In the genomic region with DNA sequence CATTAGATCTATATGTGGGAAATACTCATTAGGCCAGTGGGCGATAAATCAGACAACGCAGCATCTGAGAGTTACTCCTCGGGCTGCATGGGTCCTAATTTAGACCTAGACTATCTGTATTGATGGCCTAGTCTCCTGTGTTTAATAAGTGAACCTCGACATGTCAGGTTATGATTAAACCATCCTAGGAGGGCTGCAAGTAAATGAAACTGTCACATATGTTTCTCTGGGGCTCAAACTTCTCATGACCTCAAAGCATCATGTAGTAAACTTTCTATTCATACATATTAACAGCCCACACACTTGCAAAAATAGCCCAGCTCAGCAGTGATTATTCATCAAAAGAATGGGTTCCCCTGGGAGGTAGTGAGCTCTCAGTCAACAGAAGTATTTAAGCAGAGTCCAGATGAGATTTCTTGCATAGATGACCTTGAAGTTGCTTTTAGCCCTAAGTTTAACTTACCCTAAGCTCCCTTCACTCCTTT, we compare ENCODE assay signal across 1 cellular context.
TF ChIP-seq lines count a peak whose summit lies in the region.

No MANE protein-coding gene starts in this region.

TF ChIP-seq in GM12878, 131 proteins besides CTCF, POLR2A, EP300 and RAD21 (continued from another document and continues in another):
- TF ChIP-seq, protein P1, sequence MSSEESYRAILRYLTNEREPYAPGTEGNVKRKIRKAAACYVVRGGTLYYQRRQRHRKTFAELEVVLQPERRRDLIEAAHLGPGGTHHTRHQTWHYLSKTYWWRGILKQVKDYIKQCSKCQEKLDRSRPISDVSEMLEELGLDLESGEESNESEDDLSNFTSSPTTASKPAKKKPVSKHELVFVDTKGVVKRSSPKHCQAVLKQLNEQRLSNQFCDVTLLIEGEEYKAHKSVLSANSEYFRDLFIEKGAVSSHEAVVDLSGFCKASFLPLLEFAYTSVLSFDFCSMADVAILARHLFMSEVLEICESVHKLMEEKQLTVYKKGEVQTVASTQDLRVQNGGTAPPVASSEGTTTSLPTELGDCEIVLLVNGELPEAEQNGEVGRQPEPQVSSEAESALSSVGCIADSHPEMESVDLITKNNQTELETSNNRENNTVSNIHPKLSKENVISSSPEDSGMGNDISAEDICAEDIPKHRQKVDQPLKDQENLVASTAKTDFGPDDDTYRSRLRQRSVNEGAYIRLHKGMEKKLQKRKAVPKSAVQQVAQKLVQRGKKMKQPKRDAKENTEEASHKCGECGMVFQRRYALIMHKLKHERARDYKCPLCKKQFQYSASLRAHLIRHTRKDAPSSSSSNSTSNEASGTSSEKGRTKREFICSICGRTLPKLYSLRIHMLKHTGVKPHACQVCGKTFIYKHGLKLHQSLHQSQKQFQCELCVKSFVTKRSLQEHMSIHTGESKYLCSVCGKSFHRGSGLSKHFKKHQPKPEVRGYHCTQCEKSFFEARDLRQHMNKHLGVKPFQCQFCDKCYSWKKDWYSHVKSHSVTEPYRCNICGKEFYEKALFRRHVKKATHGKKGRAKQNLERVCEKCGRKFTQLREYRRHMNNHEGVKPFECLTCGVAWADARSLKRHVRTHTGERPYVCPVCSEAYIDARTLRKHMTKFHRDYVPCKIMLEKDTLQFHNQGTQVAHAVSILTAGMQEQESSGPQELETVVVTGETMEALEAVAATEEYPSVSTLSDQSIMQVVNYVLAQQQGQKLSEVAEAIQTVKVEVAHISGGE (CRISPR knock-in tag; IDR thresholded peaks at IDR 0.05) = no peak
- TF ChIP-seq GABPA (IDR thresholded peaks at IDR 0.05; ENCODE audit: low read depth) (no peak), ZSCAN29 (IDR thresholded peaks at IDR 0.05) (no peak), SMC3 (IDR thresholded peaks at IDR 0.05; ENCODE audit: borderline replicate concordance, low read length) (no peak), MEF2B (IDR thresholded peaks at IDR 0.05; ENCODE audit: partially characterized antibody, poor library complexity, severe bottlenecking) (peak; percentile 98), RUNX3 (IDR thresholded peaks at IDR 0.05; ENCODE audit: low read length) (peak; percentile 77), BMI1 (IDR thresholded peaks at IDR 0.05; ENCODE audit: borderline replicate concordance) (no peak), ESRRA (IDR thresholded peaks at IDR 0.05; ENCODE audit: low read length) (peak; percentile 82; the same call in 1 of the 2 replicates), GATAD2B (conservative IDR thresholded peaks at IDR 0.05; ENCODE audit: low read depth) (peak; percentile 65), CBX3 (IDR thresholded peaks at IDR 0.05; ENCODE audit: borderline replicate concordance, low read depth) (no peak), STAT3 (IDR thresholded peaks at IDR 0.05; ENCODE audit: low read depth, low read length) (peak; percentile 84; the same call in 1 of the 2 replicates), CREM (IDR thresholded peaks at IDR 0.05; ENCODE audit: low read depth) (peak; percentile 35; the same call in 1 of the 2 replicates), RBBP5 (conservative IDR thresholded peaks at IDR 0.05) (no peak), SUZ12 (IDR thresholded peaks at IDR 0.05; ENCODE audit: unreplicated experiment) (no peak), SRF (IDR thresholded peaks at IDR 0.05; ENCODE audit: low read depth in 2 of 2, low read length in 2 of 2) (no peak), STAT1 (conservative IDR thresholded peaks at IDR 0.05) (no peak), CEBPB (IDR thresholded peaks at IDR 0.05; ENCODE audit: borderline replicate concordance in 1 of 2, low read depth in 2 of 2, low read length in 2 of 2) (no peak; a peak in 1 of 4 replicates), SREBF1 (IDR thresholded peaks at IDR 0.05; ENCODE audit: low read length) (no peak), IRF4 (IDR thresholded peaks at IDR 0.05; ENCODE audit: low read depth, low read length) (peak; percentile 46; the same call in 1 of the 2 replicates), CBFB (IDR thresholded peaks at IDR 0.05; ENCODE audit: low read depth) (peak; percentile 58; the same call in 1 of the 2 replicates), FOS (IDR thresholded peaks at IDR 0.05; ENCODE audit: borderline replicate concordance, extremely low read depth, insufficient read length) (no peak), ZNF24 (IDR thresholded peaks at IDR 0.05) (0 out of 2 replicates have a peak, but pooled peaks have one; percentile 21)
- TF ChIP-seq, protein P2, sequence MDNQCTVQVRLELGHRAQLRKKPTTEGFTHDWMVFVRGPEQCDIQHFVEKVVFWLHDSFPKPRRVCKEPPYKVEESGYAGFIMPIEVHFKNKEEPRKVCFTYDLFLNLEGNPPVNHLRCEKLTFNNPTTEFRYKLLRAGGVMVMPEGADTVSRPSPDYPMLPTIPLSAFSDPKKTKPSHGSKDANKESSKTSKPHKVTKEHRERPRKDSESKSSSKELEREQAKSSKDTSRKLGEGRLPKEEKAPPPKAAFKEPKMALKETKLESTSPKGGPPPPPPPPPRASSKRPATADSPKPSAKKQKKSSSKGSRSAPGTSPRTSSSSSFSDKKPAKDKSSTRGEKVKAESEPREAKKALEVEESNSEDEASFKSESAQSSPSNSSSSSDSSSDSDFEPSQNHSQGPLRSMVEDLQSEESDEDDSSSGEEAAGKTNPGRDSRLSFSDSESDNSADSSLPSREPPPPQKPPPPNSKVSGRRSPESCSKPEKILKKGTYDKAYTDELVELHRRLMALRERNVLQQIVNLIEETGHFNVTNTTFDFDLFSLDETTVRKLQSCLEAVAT (IDR thresholded peaks at IDR 0.05) = peak; percentile 49
- TF ChIP-seq, protein P3, sequence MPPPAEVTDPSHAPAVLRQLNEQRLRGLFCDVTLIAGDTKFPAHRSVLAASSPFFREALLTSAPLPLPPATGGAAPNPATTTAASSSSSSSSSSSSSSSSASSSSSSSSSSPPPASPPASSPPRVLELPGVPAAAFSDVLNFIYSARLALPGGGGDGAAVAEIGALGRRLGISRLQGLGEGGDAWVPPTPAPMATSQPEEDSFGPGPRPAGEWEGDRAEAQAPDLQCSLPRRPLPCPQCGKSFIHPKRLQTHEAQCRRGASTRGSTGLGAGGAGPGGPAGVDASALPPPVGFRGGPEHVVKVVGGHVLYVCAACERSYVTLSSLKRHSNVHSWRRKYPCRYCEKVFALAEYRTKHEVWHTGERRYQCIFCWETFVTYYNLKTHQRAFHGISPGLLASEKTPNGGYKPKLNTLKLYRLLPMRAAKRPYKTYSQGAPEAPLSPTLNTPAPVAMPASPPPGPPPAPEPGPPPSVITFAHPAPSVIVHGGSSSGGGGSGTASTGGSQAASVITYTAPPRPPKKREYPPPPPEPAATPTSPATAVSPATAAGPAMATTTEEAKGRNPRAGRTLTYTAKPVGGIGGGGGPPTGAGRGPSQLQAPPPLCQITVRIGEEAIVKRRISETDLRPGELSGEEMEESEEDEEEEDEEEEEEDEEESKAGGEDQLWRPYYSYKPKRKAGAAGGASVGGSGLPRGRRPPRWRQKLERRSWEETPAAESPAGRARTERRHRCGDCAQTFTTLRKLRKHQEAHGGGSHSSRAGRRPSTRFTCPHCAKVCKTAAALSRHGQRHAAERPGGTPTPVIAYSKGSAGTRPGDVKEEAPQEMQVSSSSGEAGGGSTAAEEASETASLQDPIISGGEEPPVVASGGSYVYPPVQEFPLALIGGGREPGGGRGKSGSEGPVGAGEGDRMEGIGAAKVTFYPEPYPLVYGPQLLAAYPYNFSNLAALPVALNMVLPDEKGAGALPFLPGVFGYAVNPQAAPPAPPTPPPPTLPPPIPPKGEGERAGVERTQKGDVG (CRISPR knock-in tag; IDR thresholded peaks at IDR 0.05) = no peak
- TF ChIP-seq, protein P4, sequence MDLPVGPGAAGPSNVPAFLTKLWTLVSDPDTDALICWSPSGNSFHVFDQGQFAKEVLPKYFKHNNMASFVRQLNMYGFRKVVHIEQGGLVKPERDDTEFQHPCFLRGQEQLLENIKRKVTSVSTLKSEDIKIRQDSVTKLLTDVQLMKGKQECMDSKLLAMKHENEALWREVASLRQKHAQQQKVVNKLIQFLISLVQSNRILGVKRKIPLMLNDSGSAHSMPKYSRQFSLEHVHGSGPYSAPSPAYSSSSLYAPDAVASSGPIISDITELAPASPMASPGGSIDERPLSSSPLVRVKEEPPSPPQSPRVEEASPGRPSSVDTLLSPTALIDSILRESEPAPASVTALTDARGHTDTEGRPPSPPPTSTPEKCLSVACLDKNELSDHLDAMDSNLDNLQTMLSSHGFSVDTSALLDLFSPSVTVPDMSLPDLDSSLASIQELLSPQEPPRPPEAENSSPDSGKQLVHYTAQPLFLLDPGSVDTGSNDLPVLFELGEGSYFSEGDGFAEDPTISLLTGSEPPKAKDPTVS (IDR thresholded peaks at IDR 0.05; ENCODE audit: low read depth, low read length) = no peak
- TF ChIP-seq, protein P5, sequence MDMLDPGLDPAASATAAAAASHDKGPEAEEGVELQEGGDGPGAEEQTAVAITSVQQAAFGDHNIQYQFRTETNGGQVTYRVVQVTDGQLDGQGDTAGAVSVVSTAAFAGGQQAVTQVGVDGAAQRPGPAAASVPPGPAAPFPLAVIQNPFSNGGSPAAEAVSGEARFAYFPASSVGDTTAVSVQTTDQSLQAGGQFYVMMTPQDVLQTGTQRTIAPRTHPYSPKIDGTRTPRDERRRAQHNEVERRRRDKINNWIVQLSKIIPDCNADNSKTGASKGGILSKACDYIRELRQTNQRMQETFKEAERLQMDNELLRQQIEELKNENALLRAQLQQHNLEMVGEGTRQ (IDR thresholded peaks at IDR 0.05; ENCODE audit: borderline replicate concordance, low read depth, low read length) = no peak
- TF ChIP-seq, protein P6, sequence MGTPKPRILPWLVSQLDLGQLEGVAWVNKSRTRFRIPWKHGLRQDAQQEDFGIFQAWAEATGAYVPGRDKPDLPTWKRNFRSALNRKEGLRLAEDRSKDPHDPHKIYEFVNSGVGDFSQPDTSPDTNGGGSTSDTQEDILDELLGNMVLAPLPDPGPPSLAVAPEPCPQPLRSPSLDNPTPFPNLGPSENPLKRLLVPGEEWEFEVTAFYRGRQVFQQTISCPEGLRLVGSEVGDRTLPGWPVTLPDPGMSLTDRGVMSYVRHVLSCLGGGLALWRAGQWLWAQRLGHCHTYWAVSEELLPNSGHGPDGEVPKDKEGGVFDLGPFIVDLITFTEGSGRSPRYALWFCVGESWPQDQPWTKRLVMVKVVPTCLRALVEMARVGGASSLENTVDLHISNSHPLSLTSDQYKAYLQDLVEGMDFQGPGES (IDR thresholded peaks at IDR 0.05) = no peak
- TF ChIP-seq, protein P7, sequence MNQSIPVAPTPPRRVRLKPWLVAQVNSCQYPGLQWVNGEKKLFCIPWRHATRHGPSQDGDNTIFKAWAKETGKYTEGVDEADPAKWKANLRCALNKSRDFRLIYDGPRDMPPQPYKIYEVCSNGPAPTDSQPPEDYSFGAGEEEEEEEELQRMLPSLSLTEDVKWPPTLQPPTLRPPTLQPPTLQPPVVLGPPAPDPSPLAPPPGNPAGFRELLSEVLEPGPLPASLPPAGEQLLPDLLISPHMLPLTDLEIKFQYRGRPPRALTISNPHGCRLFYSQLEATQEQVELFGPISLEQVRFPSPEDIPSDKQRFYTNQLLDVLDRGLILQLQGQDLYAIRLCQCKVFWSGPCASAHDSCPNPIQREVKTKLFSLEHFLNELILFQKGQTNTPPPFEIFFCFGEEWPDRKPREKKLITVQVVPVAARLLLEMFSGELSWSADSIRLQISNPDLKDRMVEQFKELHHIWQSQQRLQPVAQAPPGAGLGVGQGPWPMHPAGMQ (IDR thresholded peaks at IDR 0.05; ENCODE audit: borderline replicate concordance) = no peak
- TF ChIP-seq, protein P8, sequence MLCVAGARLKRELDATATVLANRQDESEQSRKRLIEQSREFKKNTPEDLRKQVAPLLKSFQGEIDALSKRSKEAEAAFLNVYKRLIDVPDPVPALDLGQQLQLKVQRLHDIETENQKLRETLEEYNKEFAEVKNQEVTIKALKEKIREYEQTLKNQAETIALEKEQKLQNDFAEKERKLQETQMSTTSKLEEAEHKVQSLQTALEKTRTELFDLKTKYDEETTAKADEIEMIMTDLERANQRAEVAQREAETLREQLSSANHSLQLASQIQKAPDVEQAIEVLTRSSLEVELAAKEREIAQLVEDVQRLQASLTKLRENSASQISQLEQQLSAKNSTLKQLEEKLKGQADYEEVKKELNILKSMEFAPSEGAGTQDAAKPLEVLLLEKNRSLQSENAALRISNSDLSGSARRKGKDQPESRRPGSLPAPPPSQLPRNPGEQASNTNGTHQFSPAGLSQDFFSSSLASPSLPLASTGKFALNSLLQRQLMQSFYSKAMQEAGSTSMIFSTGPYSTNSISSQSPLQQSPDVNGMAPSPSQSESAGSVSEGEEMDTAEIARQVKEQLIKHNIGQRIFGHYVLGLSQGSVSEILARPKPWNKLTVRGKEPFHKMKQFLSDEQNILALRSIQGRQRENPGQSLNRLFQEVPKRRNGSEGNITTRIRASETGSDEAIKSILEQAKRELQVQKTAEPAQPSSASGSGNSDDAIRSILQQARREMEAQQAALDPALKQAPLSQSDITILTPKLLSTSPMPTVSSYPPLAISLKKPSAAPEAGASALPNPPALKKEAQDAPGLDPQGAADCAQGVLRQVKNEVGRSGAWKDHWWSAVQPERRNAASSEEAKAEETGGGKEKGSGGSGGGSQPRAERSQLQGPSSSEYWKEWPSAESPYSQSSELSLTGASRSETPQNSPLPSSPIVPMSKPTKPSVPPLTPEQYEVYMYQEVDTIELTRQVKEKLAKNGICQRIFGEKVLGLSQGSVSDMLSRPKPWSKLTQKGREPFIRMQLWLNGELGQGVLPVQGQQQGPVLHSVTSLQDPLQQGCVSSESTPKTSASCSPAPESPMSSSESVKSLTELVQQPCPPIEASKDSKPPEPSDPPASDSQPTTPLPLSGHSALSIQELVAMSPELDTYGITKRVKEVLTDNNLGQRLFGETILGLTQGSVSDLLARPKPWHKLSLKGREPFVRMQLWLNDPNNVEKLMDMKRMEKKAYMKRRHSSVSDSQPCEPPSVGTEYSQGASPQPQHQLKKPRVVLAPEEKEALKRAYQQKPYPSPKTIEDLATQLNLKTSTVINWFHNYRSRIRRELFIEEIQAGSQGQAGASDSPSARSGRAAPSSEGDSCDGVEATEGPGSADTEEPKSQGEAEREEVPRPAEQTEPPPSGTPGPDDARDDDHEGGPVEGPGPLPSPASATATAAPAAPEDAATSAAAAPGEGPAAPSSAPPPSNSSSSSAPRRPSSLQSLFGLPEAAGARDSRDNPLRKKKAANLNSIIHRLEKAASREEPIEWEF (IDR thresholded peaks at IDR 0.05; ENCODE audit: insufficient replicate concordance, low read depth, low read length) = peak; percentile 83
- TF ChIP-seq, protein P9, sequence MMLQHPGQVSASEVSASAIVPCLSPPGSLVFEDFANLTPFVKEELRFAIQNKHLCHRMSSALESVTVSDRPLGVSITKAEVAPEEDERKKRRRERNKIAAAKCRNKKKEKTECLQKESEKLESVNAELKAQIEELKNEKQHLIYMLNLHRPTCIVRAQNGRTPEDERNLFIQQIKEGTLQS (IDR thresholded peaks at IDR 0.05; ENCODE audit: borderline replicate concordance, extremely low read depth, low read depth, low read length) = no peak
- TF ChIP-seq, protein P10, sequence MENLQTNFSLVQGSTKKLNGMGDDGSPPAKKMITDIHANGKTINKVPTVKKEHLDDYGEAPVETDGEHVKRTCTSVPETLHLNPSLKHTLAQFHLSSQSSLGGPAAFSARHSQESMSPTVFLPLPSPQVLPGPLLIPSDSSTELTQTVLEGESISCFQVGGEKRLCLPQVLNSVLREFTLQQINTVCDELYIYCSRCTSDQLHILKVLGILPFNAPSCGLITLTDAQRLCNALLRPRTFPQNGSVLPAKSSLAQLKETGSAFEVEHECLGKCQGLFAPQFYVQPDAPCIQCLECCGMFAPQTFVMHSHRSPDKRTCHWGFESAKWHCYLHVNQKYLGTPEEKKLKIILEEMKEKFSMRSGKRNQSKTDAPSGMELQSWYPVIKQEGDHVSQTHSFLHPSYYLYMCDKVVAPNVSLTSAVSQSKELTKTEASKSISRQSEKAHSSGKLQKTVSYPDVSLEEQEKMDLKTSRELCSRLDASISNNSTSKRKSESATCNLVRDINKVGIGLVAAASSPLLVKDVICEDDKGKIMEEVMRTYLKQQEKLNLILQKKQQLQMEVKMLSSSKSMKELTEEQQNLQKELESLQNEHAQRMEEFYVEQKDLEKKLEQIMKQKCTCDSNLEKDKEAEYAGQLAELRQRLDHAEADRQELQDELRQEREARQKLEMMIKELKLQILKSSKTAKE (IDR thresholded peaks at IDR 0.05; ENCODE audit: low read depth, poor library complexity, severe bottlenecking) = peak; percentile 67
